ENCODE assay signal across 9 cellular contexts in genomic region chr4:47836655-47837581, GRCh38. TPM values are rescaled to one million over a fixed set of nuclear protein-coding genes. Genes with fewer than 3 reads are reported as not detected.
A peak's percentile ranks its signal among the peaks of the same experiment; 100 is the strongest.
DNase-seq lines count a peak whose midpoint lies in the region; ATAC-seq, FAIRE-seq and TF ChIP-seq lines count a peak whose summit lies in the region.
"Had no signal": no experiment of that assay in that cellular context is flagged by ENCODE, and none has a peak within 500 bp of the region (broad histone marks: within the 10 kb centered on the region; RNA-seq: fewer than 3 reads in every experiment).

No MANE protein-coding gene starts in this region.

- peak overlapping the region; percentile 60 for H3K9ac ChIP-seq in HepG2 (ENCODE audit: insufficient read depth, low read depth, low read length)

- H3K27ac Mint-ChIP-seq in activated CD4-positive, alpha-beta T cell treated with anti-CD3 and anti-CD28 coated beads, Interleukin-2, amount 10 ng/mL, durations not matched to agents 24 days and 14 days: no peak overlapping the region

- H3K4me3 ChIP-seq in dorsolateral prefrontal cortex (peak overlapping the region; percentile 21 to 78 (median 57)), HepG2 (replicated peaks in 1 of 3; ENCODE audit: insufficient read depth in 1 of 3, low read depth in 2 of 3, low read length in 3 of 3) (peak overlapping the region; percentile 58 to 76 (median 65))

- H4K20me1 ChIP-seq in HepG2 (ENCODE audit: insufficient read depth, low read length): no peaks in the 10 kb centered on the region; the same call in 1 of the 2 replicates

- peaks cover 22% of the 10 kb centered on the region for H3K4me1 ChIP-seq in HepG2 (ENCODE audit: insufficient read depth, low read length)

- CTCF ChIA-PET in HepG2 (lab: Yijun Ruan, JAX; ENCODE audit: low intra/inter-chr PET ratio, low total read pairs): interaction anchor here (1.2 to 4.3 kb wide), 3 partner anchors 97 to 150 kb away, joined by 3 to 39 read pairs (median 20); no protein-coding TSS in a partner anchor

- peak; percentile 93 for TF ChIP-seq RAD21 in HepG2 (CRISPR knock-in tag; IDR thresholded peaks at IDR 0.05)

- no peaks in the 10 kb centered on the region for H3K36me3 Mint-ChIP-seq in activated CD4-positive, alpha-beta T cell treated with anti-CD3 and anti-CD28 coated beads, Interleukin-2, amount 10 ng/mL, durations not matched to agents 24 days and 14 days (ENCODE audit: low read depth)

- DNase-seq in AML-193 (lab: John Stamatoyannopoulos, UW) (peak; percentile 61 to 63), NCI-H345 treated with DMSO at 0.1 percent for 48 hours (lab: John Stamatoyannopoulos, UW; ENCODE audit: unreplicated experiment) (peak; percentile 40), dorsolateral prefrontal cortex (peak; percentile 56 to 85 (median 78)), HepG2 (ENCODE audit: low spot score) (peak; percentile 76)
- peak; percentile 83 for DNase-seq in activated CD4-positive, alpha-beta T cell treated with anti-CD3 and anti-CD28 coated beads, Interleukin-2, amount 10 ng/mL, durations not matched to agents 24 days and 14 days
- DNase-seq in stimulated activated CD4-positive, alpha-beta T cell treated with anti-CD3 and anti-CD28 coated beads, Interleukin-1b, Interleukin-23, amount 100 ng/mL, for 48 hours: peak; percentile 57

- no peaks in the 10 kb centered on the region for H3K79me2 ChIP-seq in HepG2 (ENCODE audit: insufficient read depth, low read length)

- no peak for TF ChIP-seq EP300 in HepG2 (IDR thresholded peaks at IDR 0.05; ENCODE audit: low read depth in 2 of 2, low read length in 2 of 2)
- no peak for TF ChIP-seq EP300 in HepG2 (CRISPR knock-in tag; IDR thresholded peaks at IDR 0.05; ENCODE audit: borderline replicate concordance)

- peak overlapping the region; percentile 88 for H3K4me3 Mint-ChIP-seq in activated CD4-positive, alpha-beta T cell treated with anti-CD3 and anti-CD28 coated beads, Interleukin-2, amount 10 ng/mL, durations not matched to agents 24 days and 14 days

- ATAC-seq in GM18907 (IDR thresholded peaks at IDR 0.05; ENCODE audit: unreplicated experiment): peak; percentile 89
- peak; percentile 71 for ATAC-seq in HG03108 (IDR thresholded peaks at IDR 0.05; ENCODE audit: unreplicated experiment)
- ATAC-seq in HepG2: peak; percentile 95

- peaks cover 6% of the 10 kb centered on the region; the same call in 1 of the 2 replicates for H3K9me3 ChIP-seq in HepG2 (ENCODE audit: low read length)

- FAIRE-seq in HepG2 (lab: Jason Lieb, UNC): peak; percentile 47

- H3K4me2 ChIP-seq in HepG2 (ENCODE audit: low read depth, low read length): peak overlapping the region; percentile 94

- BruUV-seq in HepG2 (replicated peaks; lab: Mats Ljungman, UMichigan): no TSS peak

- no peaks in the 10 kb centered on the region for H3K36me3 ChIP-seq in HepG2 (replicated peaks in 1 of 2; ENCODE audit: control insufficient read depth in 1 of 2, insufficient read depth in 2 of 2, low read length in 2 of 2)

- H3K27ac ChIP-seq in dorsolateral prefrontal cortex (peak overlapping the region in 3 of 59 donors; percentile 6 to 16 (median 8)), HepG2 (ENCODE audit: extremely low read length, insufficient read depth, low read length) (no peak overlapping the region)

- TF ChIP-seq CTCF in dorsolateral prefrontal cortex (IDR thresholded peaks at IDR 0.05 in 54 of 56, conservative IDR thresholded peaks at IDR 0.05 in 2 of 56; ENCODE audit: low read depth in 1 of 56, partially characterized antibody in 56 of 56) (peak in 55 of 56 donors; percentile 22 to 75 (median 60)), HepG2 (CRISPR knock-in tag; IDR thresholded peaks at IDR 0.05) (peak; percentile 94)

- WGBS in HepG2 (ENCODE audit: low lambda C conversion rate): 2% methylated on average over 9 of the region's 54 CpGs

- H3K9me3 Mint-ChIP-seq in activated CD4-positive, alpha-beta T cell treated with anti-CD3 and anti-CD28 coated beads, Interleukin-2, amount 10 ng/mL, durations not matched to agents 24 days and 14 days: no peaks in the 10 kb centered on the region

- no peak; a peak in 1 of 4 replicates for TF ChIP-seq POLR2A in HepG2 (IDR thresholded peaks at IDR 0.05; ENCODE audit: insufficient read depth in 1 of 2, low read depth in 2 of 2, low read length in 2 of 2)

- intact Hi-C loops in activated CD4-positive, alpha-beta T cell treated with anti-CD3 and anti-CD28 coated beads, Interleukin-2, amount 10 ng/mL, durations not matched to agents 24 days and 14 days (cut with micrococcal nuclease): loop anchor here (2.0 to 10.0 kb wide), 3 partner anchors 78 to 372 kb away; partner anchors contain the start of genes COMMD8 and NFXL1
- intact Hi-C loops in dorsolateral prefrontal cortex (cut with DNase I) (loop anchor here (2.0 to 10.0 kb wide), 2 partner anchors 132 to 168 kb away; no protein-coding TSS in a partner anchor), HepG2 (cut with micrococcal nuclease; ENCODE audit: unreplicated experiment) (loop anchor here (1.0 to 5.0 kb wide), 5 partner anchors 50 to 151 kb away; partner anchors contain the start of gene NFXL1)

- in situ Hi-C loops in HepG2 (cut with HindIII; ENCODE audit: extremely low pct_ligation_motif_present, low pct_unique_long_range_greater_than_20kb): loop anchor here (5.0 kb wide), 1 partner anchor 135 kb away; no protein-coding TSS in a partner anchor

- peaks cover 17% of the 10 kb centered on the region for H3K4me1 Mint-ChIP-seq in activated CD4-positive, alpha-beta T cell treated with anti-CD3 and anti-CD28 coated beads, Interleukin-2, amount 10 ng/mL, durations not matched to agents 24 days and 14 days

- H2AFZ ChIP-seq in HepG2 (ENCODE audit: low read length): no peak overlapping the region

- POLR2A ChIA-PET in HepG2 (lab: Yijun Ruan, JAX): interaction anchor here (0.6 to 1.9 kb wide), 4 partner anchors 39 to 132 kb away, joined by 4 to 12 read pairs (median 4); partner anchors contain the start of gene NFXL1

- H3K27me3 Mint-ChIP-seq in activated CD4-positive, alpha-beta T cell treated with anti-CD3 and anti-CD28 coated beads, Interleukin-2, amount 10 ng/mL, durations not matched to agents 24 days and 14 days: peaks cover 40% of the 10 kb centered on the region

- H3K27me3 ChIP-seq in dorsolateral prefrontal cortex: peaks cover 0 to 8% (median 0%) of the 10 kb centered on the region in 45 donors
- no peaks in the 10 kb centered on the region for H3K27me3 ChIP-seq in HepG2 (ENCODE audit: control insufficient read depth in 1 of 2, insufficient read depth in 2 of 2, low read length in 2 of 2)

TF ChIP-seq in HepG2, 621 proteins besides CTCF, POLR2A, EP300 and RAD21 (continues in another document):
- TF ChIP-seq FOXA3 (CRISPR knock-in tag; IDR thresholded peaks at IDR 0.05) (peak; percentile 12; the same call in 1 of the 2 replicates), TOPORS (CRISPR knock-in tag; IDR thresholded peaks at IDR 0.05) (0 out of 2 replicates have a peak, but pooled peaks have one; percentile 54), RNF219 (CRISPR knock-in tag; IDR thresholded peaks at IDR 0.05) (no peak), IRX3 (CRISPR knock-in tag; IDR thresholded peaks at IDR 0.05; ENCODE audit: borderline replicate concordance, low read depth) (no peak)

RNA-seq across cellular contexts. Expression of gene CORIN, which starts 0.9 kb away (rescaled TPM):
- 0.51 TPM in 1 of 2 replicates, not detected in the other for total RNA-seq in activated CD4-positive, alpha-beta T cell treated with anti-CD3 and anti-CD28 coated beads, Interleukin-2, amount 10 ng/mL, durations not matched to agents 24 days and 14 days
- total RNA-seq in dorsolateral prefrontal cortex (1 to 10 TPM in 98 of 120 experiments, under 1 TPM in 22; 0.44 to 4.2 (median 1.5) TPM), HepG2 (2016; rRNA removed; fragmentation: Illumina TruSeq; extraction: Trizol) (0.11 and 0.84 TPM in 2 replicates)
- total RNA-seq in HepG2 (2016; cell fraction: cytosol; rRNA removed; fragmentation: Illumina TruSeq; extraction: Trizol; ENCODE audit: low read depth): 0.53 and 0.61 TPM in 2 replicates
- total RNA-seq in HepG2 (2016; cell fraction: insoluble cytoplasmic fraction; rRNA removed; fragmentation: Illumina TruSeq; extraction: Trizol): 0.43 and 0.76 TPM in 2 replicates
- total RNA-seq in HepG2 (2016; cell fraction: membrane; rRNA removed; fragmentation: Illumina TruSeq; extraction: Trizol): 0.37 and 0.48 TPM in 2 replicates
- 0.81 and 1.3 TPM in 2 replicates for total RNA-seq in HepG2 (2016; cell fraction: nucleus; rRNA removed; fragmentation: Illumina TruSeq; extraction: Trizol)
- polyA plus RNA-seq in HepG2 (2011; rRNA removed): 1.2 TPM in 2 replicates
- 0.36 and 0.76 TPM in 2 replicates for polyA plus RNA-seq in HepG2 (2011; cell fraction: cytosol; rRNA removed)
- 1.3 and 2.2 TPM in 2 replicates for polyA plus RNA-seq in HepG2 (2011; cell fraction: nucleus; rRNA removed)
- polyA plus RNA-seq in HepG2 (2012): 0.55 and 0.56 TPM in 2 replicates
- polyA plus RNA-seq in HepG2 (2016; cell fraction: cytosol; fragmentation: Illumina TruSeq; extraction: Trizol; ENCODE audit: low read depth): 0.08 TPM in 1 of 2 replicates, not detected in the other
- polyA plus RNA-seq in HepG2 (2016; cell fraction: insoluble cytoplasmic fraction; fragmentation: Illumina TruSeq; extraction: Trizol; ENCODE audit: low read depth): 0.29 and 0.43 TPM in 2 replicates
- polyA plus RNA-seq in HepG2 (2016; cell fraction: membrane; fragmentation: Illumina TruSeq; extraction: Trizol; ENCODE audit: low read depth): 0.06 TPM in 1 of 2 replicates, not detected in the other
- 0.67 and 1.0 TPM in 2 replicates for polyA plus RNA-seq in HepG2 (2016; cell fraction: nucleus; fragmentation: Illumina TruSeq; extraction: Trizol; ENCODE audit: insufficient read depth, low read depth)
- 0.92 and 2.5 TPM in 2 replicates for polyA minus RNA-seq in HepG2 (2011; rRNA and poly(A)+ RNA removed; ENCODE audit: low replicate concordance)
- polyA minus RNA-seq in HepG2 (2011; cell fraction: cytosol; rRNA and poly(A)+ RNA removed): 0.26 and 0.40 TPM in 2 replicates
- 2.4 and 2.6 TPM in 2 replicates for polyA minus RNA-seq in HepG2 (2011; cell fraction: nucleus; rRNA and poly(A)+ RNA removed)
- total RNA-seq: T-helper 2 cell treated with Interferon-gamma antibody and Interleukin-4, amounts not matched to agents 100 ng/mL and 5 ng/mL, for 36 hours had no signal
